In the genomic region with DNA sequence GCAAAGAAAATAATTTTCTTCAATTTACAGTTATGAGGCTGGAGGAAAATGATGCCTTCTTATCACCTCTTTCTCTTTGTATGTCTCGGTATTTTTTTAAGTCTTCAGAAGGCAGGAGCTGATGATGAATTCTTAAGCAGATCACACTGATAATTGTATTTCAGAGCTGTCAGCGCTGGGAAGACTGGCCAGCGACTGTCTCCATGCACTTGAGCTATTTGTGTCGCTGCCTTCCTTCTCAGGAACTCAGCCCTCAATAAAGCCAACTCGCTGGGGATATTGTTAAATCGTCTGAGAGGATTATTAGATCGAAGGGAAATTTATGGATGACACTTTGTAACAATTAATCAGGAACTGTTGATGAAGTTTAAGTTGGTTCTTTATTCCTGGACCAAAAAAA, we compare ENCODE assay signal across 14 cellular contexts.
"Had no signal": no experiment of that assay in that cellular context is flagged by ENCODE, and none has a peak within 500 bp of the region (broad histone marks: within the 10 kb centered on the region; RNA-seq: fewer than 3 reads in every experiment).

No MANE protein-coding gene starts in this region.

- H3K36me3 ChIP-seq: spleen, tibial artery had no signal

- ATAC-seq: activated CD4-positive, CD25-positive, alpha-beta regulatory T cell treated with anti-CD3 and anti-CD28 coated beads, Interleukin-2, amount 50 U/mL, for 24 hours; activated CD8-positive, alpha-beta T cell treated with anti-CD3 and anti-CD28 coated beads, Interleukin-2, amount 10 ng/mL, durations not matched to agents 7 days and 5 days; body of pancreas; sciatic nerve; stimulated activated memory B cell treated with anti-CD40 and anti-IgM and Interleukin-4, amounts not matched to agents 10 μg/mL and 1 μg/mL and 100 μg/mL, for 72 hours had no signal

- H3K9me3 ChIP-seq: body of pancreas, spleen had no signal

- H3K4me3 ChIP-seq: body of pancreas, tibial artery had no signal

- DNase-seq: activated CD4-positive, alpha-beta T cell treated with anti-CD3 and anti-CD28 coated beads, Interleukin-2, amount 10 ng/mL, durations not matched to agents 7 days and 5 days; activated naive CD4-positive, alpha-beta T cell treated with anti-CD3 and anti-CD28 coated beads for 36 hours; activated T-cell treated with anti-CD3 and anti-CD28 coated beads, Interleukin-2, amount 50 U/mL, for 24 hours; body of pancreas; central memory CD4-positive, alpha-beta T cell; dorsolateral prefrontal cortex; foreskin fibroblast; spleen; stimulated activated CD4-positive, alpha-beta T cell treated with anti-CD3 and anti-CD28 coated beads, Interleukin-4, amount 100 ng/mL, for 4 hours; tibial artery had no signal

- H3K4me1 ChIP-seq: body of pancreas, tibial artery had no signal

- H3K27ac ChIP-seq: body of pancreas, spleen, tibial artery had no signal

- H3K27me3 ChIP-seq: body of pancreas, tibial artery had no signal
